ENCODE assay signal across 8 cellular contexts in genomic region chr19:44748426-44749254, GRCh38. TPM values are rescaled to one million over a fixed set of nuclear protein-coding genes. Genes with fewer than 3 reads are reported as not detected.
DNase-seq lines count a peak whose midpoint lies in the region; ATAC-seq and TF ChIP-seq lines count a peak whose summit lies in the region.

BCL3 (plus strand) TSS chr19:44748708; CDS start chr19:44748791, 83 bp downstream.

- no peak for TF ChIP-seq CTCF in A673 (conservative IDR thresholded peaks at IDR 0.05; ENCODE audit: low read depth, low read length)

- H3K4me3 ChIP-seq in A673 (ENCODE audit: low read depth, low read length, poor library complexity, severe bottlenecking), result peak within 1 kb of the TSS; percentile 67
- H3K4me3 ChIP-seq in Jurkat, Clone E6-1 (ENCODE audit: low read length), result peak within 1 kb of the TSS; percentile 53

- peaks cover 30% of the 10 kb centered on the region for H3K4me1 ChIP-seq in A673 (ENCODE audit: insufficient read depth, low read length, poor library complexity, severe bottlenecking)

- intact Hi-C loops in A673 (cut with micrococcal nuclease; ENCODE audit: unreplicated experiment), result no loop called here

- ATAC-seq in GM19025 (IDR thresholded peaks at IDR 0.05; ENCODE audit: low read depth, unreplicated experiment), result peak; percentile 33

- H3K27me3 ChIP-seq in A673 (replicated peaks; ENCODE audit: insufficient read depth, low read depth, low read length, poor library complexity), result no peaks in the 10 kb centered on the region

- H3K36me3 ChIP-seq in A673 (ENCODE audit: insufficient read depth, low read length, poor library complexity, severe bottlenecking), result no peaks in the 10 kb centered on the region

- H3K27ac ChIP-seq in A673 (ENCODE audit: low read depth, low read length, poor library complexity, severe bottlenecking), result peak within 1 kb of the TSS; percentile 74

- DNase-seq in A673 (ENCODE audit: low spot score) (no peak), mesenteric fat pad (ENCODE audit: low spot score) (peak; percentile 94), KG1 (lab: John Stamatoyannopoulos, UW) (no peak)
- DNase-seq in Jurkat, Clone E6-1 (ENCODE audit: low read depth, low spot score), result no peak
- DNase-seq in activated CD4-positive, alpha-beta T cell treated with anti-CD3 and anti-CD28 coated beads, Interleukin-2, amount 50 U/mL, for 1 hour, result peak; percentile 74
- peak; percentile 68 for DNase-seq in effector CD4-positive, alpha-beta T cell
- DNase-seq in stimulated activated CD8-positive, alpha-beta memory T cell treated with anti-CD3 and anti-CD28 coated beads, Interleukin-4, amount 100 ng/mL, for 48 hours, result peak; percentile 74

- no peaks in the 10 kb centered on the region for H3K9me3 ChIP-seq in A673 (ENCODE audit: low read depth, low read length, poor library complexity, severe bottlenecking)

- BruUV-seq in A673 (replicated peaks; lab: Mats Ljungman, UMichigan), result no TSS peak

- CTCF ChIA-PET in A673 (lab: Charles Lee), result interaction anchor here (0.6 to 1.0 kb wide), 2 partner anchors 25 to 160 kb away, joined by 3 to 4 read pairs; no protein-coding TSS in a partner anchor

- POLR2A ChIA-PET in A673 (lab: Charles Lee; ENCODE audit: low non-redundant PET), result no interaction called here

RNA-seq across cellular contexts. Expression of gene BCL3, which starts in this region (rescaled TPM):
- total RNA-seq in A673 (2021) (6.6 and 9.9 TPM in 2 replicates), mesenteric fat pad (73.8 TPM)
- 1.4 TPM for polyA plus RNA-seq in Jurkat, Clone E6-1 (2012; ENCODE audit: insufficient read depth, insufficient read length)

Comparison
In these comparisons a context has a peak if more than half of its experiments do, and no peak if none do; other contexts are left out.
1. DNase-seq: peak in activated CD4-positive, alpha-beta T cell treated with anti-CD3 and anti-CD28 coated beads, Interleukin-2, amount 50 U/mL, for 1 hour (single experiment), effector CD4-positive, alpha-beta T cell (single experiment), mesenteric fat pad (single experiment) and stimulated activated CD8-positive, alpha-beta memory T cell treated with anti-CD3 and anti-CD28 coated beads, Interleukin-4, amount 100 ng/mL, for 48 hours (single experiment); none in A673 (single experiment), Jurkat, Clone E6-1 (single experiment) and KG1 (single experiment).